In genomic region chr10:50432206-50432605, GRCh38 we compare ENCODE assay signal across 10 cellular contexts.
A peak's percentile ranks its signal among the peaks of the same experiment; 100 is the strongest.
DNase-seq lines count a peak whose midpoint lies in the region; ATAC-seq, FAIRE-seq and TF ChIP-seq lines count a peak whose summit lies in the region.
"Had no signal": no experiment of that assay in that cellular context is flagged by ENCODE, and none has a peak within 500 bp of the region (broad histone marks: within the 10 kb centered on the region; RNA-seq: fewer than 3 reads in every experiment).

No MANE protein-coding gene starts in this region.

- TF ChIP-seq CTCF in GM12878 (IDR thresholded peaks at IDR 0.05 in 2 of 3, conservative IDR thresholded peaks at IDR 0.05 in 1 of 3; ENCODE audit: control insufficient read depth in 2 of 3, extremely low read depth in 1 of 3, insufficient read depth in 1 of 3, low read depth in 3 of 3, low read length in 3 of 3) (no peak), HFFc6 (IDR thresholded peaks at IDR 0.05) (no peak)

- no peak overlapping the region for H3K4me3 ChIP-seq in GM12878
- H3K4me3 ChIP-seq: cardiac muscle cell had no signal

- H3K27me3 ChIP-seq in GM12878 (replicated peaks in 1 of 2; ENCODE audit: control insufficient read depth in 2 of 2, insufficient read depth in 2 of 2, low read length in 1 of 2) = no peaks in the 10 kb centered on the region
- H3K27me3 ChIP-seq: cardiac muscle cell had no signal

- 0% methylated on average over 1 of the region's 1 CpG for WGBS in GM12878 (ENCODE audit: insufficient coverage, insufficient replicate concordance, low lambda C conversion rate, missing lambda C conversion rate)

- H3K27ac Mint-ChIP-seq in HFFc6 = no peak overlapping the region

- peak overlapping the region; percentile 47; the same call in 1 of the 2 replicates for H3K4me2 ChIP-seq in GM12878 (ENCODE audit: control insufficient read depth, insufficient read depth)

- no peak overlapping the region for H3K4me3 Mint-ChIP-seq in HFFc6

- DNase-seq in GM12878 (ENCODE audit: low read depth, low spot score) (no peak), SHP77 (lab: John Stamatoyannopoulos, UW) (no peak), caudate nucleus (lab: John Stamatoyannopoulos, UW) (no peak), HFFc6 (no peak), NCI-H524 treated with DMSO at 0.1 percent for 48 hours (lab: John Stamatoyannopoulos, UW) (no peak)
- DNase-seq: DMS53 had no signal

- TF ChIP-seq EP300 in GM12878 (IDR thresholded peaks at IDR 0.05; ENCODE audit: borderline replicate concordance in 1 of 2, control insufficient read depth in 1 of 2, low read depth in 2 of 2, low read length in 2 of 2) = no peak

- peaks cover 1% of the 10 kb centered on the region; the same call in 1 of the 2 replicates for H3K27me3 Mint-ChIP-seq in HFFc6 (ENCODE audit: insufficient read depth)

- H3K9ac ChIP-seq in GM12878 (ENCODE audit: control insufficient read depth, insufficient read depth, low read length) = peak overlapping the region; percentile 24; the same call in 1 of the 2 replicates

- no TSS peak for BruUV-seq in GM12878 (replicated peaks; lab: Mats Ljungman, UMichigan)

- SMC1A ChIA-PET in GM12878 (lab: Charles Lee; ENCODE audit: uncharacterized antibody, unreplicated experiment) = interaction anchor here (0.8 to 3.7 kb wide), 25 partner anchors 10 to 189 kb away, joined by 3 to 58 read pairs (median 5); no protein-coding TSS in a partner anchor

- peaks cover 25% of the 10 kb centered on the region for H3K4me1 ChIP-seq in GM12878 (ENCODE audit: control insufficient read depth, insufficient read depth, low read length)

- ATAC-seq in GM18505 (IDR thresholded peaks at IDR 0.05; ENCODE audit: unreplicated experiment) (peak; percentile 45), GM21390 (IDR thresholded peaks at IDR 0.05; ENCODE audit: unreplicated experiment) (peak; percentile 57), HG03139 (IDR thresholded peaks at IDR 0.05; ENCODE audit: unreplicated experiment) (peak; percentile 46), GM12878 (peak; percentile 77)

- CTCF ChIA-PET in GM12878 (lab: Yijun Ruan, JAX) = interaction anchor here (0.7 to 2.0 kb wide), 14 partner anchors 8 to 156 kb away, joined by 3 to 8 read pairs (median 4); no protein-coding TSS in a partner anchor

- H3K79me2 ChIP-seq in GM12878 (ENCODE audit: control insufficient read depth, insufficient read depth, low read length) = no peaks in the 10 kb centered on the region; the same call in 1 of the 2 replicates

- in situ Hi-C loops in GM12878 (cut with MboI) = loop anchor here (5.0 kb wide), 1 partner anchor 75 kb away; no protein-coding TSS in a partner anchor

- peaks cover 27% of the 10 kb centered on the region for H3K4me1 Mint-ChIP-seq in HFFc6 (ENCODE audit: low read depth)

- no peaks in the 10 kb centered on the region for H3K9me3 Mint-ChIP-seq in HFFc6

- no peaks in the 10 kb centered on the region for H3K36me3 Mint-ChIP-seq in HFFc6 (ENCODE audit: low read depth)

- RAD21 ChIA-PET in GM12878 (lab: Charles Lee; ENCODE audit: unreplicated experiment) = interaction anchor here (0.9 to 2.7 kb wide), 16 partner anchors 12 to 190 kb away, joined by 3 to 18 read pairs (median 7); no protein-coding TSS in a partner anchor

- no peak for TF ChIP-seq RAD21 in GM12878 (IDR thresholded peaks at IDR 0.05; ENCODE audit: insufficient read depth, low read depth, low read length)

- POLR2A ChIA-PET in GM12878 (lab: Charles Lee) = interaction anchor here (0.6 to 2.7 kb wide), 10 partner anchors 12 to 190 kb away, joined by 3 to 8 read pairs (median 4); no protein-coding TSS in a partner anchor

- no peak overlapping the region for H2AFZ ChIP-seq in GM12878 (ENCODE audit: control insufficient read depth, low read depth, low read length)

- H4K20me1 ChIP-seq in GM12878 (ENCODE audit: control insufficient read depth, insufficient read depth) = no peaks in the 10 kb centered on the region

- FAIRE-seq in GM12878 (lab: Jason Lieb, UNC) = peak; percentile 47

- no peaks in the 10 kb centered on the region; a peak in 1 of 4 replicates for H3K36me3 ChIP-seq in GM12878 (ENCODE audit: control insufficient read depth in 2 of 2, insufficient read depth in 2 of 2, low read length in 1 of 2)
- H3K36me3 ChIP-seq: cardiac muscle cell had no signal

- intact Hi-C loops in GM12878 (cut with micrococcal nuclease; ENCODE audit: unreplicated experiment) = loop anchor here (1.0 to 2.0 kb wide), 2 partner anchors 23 to 76 kb away; no protein-coding TSS in a partner anchor

- H3K27ac ChIP-seq in GM12878 (ENCODE audit: control insufficient read depth, insufficient read depth) = peak overlapping the region; percentile 72
- H3K27ac ChIP-seq in caudate nucleus (ENCODE audit: low read depth, low read length) = no peak overlapping the region
- H3K27ac ChIP-seq: cardiac muscle cell had no signal

- H3K9me3 ChIP-seq in GM12878 (replicated peaks; ENCODE audit: control insufficient read depth, insufficient read depth, low read length) = no peaks in the 10 kb centered on the region

- TF ChIP-seq POLR2A in GM18505 (IDR thresholded peaks at IDR 0.05; ENCODE audit: borderline replicate concordance, extremely low read depth, insufficient read depth, insufficient read length) = no peak
- no peak for TF ChIP-seq POLR2A in GM12878 (IDR thresholded peaks at IDR 0.05; ENCODE audit: low read depth, low read length)

TF ChIP-seq in GM12878, 131 proteins besides CTCF, POLR2A, EP300 and RAD21:
- no peak for TF ChIP-seq POLR2AphosphoS2 (IDR thresholded peaks at IDR 0.05; ENCODE audit: low read depth, low read length)
- peak; percentile 4 for TF ChIP-seq MEF2B (IDR thresholded peaks at IDR 0.05; ENCODE audit: partially characterized antibody, poor library complexity, severe bottlenecking)
- peak; percentile 15; the same call in 1 of the 2 replicates for TF ChIP-seq NFIC (IDR thresholded peaks at IDR 0.05; ENCODE audit: low read depth, low read length)
